In the genomic region with DNA sequence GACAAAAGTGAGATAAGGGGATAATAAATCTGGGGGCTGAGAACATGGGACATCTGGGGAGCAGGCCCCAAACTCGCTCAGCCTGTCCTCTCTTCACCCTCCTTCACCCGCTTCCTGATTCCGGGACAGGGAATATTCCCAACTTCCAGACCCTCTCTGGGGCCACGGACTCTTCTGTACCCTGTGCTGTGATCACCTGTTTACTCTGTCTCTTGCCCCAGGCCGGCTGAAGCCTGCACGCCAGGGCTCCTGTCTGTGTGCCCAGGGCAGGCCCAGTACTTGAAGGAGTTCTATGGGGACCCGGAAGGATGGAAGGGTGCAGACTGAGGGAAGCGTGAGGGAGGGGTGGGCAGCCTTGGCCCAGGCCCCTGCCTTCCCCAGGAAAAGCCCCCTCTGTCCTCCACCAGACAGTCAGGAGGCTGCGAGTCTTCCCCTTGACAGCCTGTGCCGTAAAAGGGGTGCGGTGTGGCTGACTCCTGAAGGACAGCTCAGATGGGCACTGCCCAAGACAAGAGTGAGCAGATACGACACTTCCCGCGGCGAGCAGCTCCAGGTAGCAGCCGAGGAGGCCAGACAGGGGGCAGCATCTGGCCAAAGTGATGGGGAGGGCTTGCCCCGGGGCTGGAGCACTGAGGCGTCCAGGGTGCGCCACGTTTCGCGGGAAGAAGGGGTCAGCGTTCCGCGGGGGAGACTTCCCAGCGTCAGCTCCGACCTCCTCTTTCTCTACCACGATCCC, we compare ENCODE assay signal across 8 cellular contexts. TPM values are rescaled to one million over a fixed set of nuclear protein-coding genes. Genes with fewer than 3 reads are reported as not detected.
DNase-seq lines count a peak whose midpoint lies in the region; ATAC-seq and TF ChIP-seq lines count a peak whose summit lies in the region.

No MANE protein-coding gene starts in this region.

- peaks cover 12% of the 10 kb centered on the region; the same call in 1 of the 2 replicates for H3K9me1 ChIP-seq in IMR-90 (ENCODE audit: insufficient read depth, low read length)

- peak overlapping the region; percentile 69 for H3K9ac ChIP-seq in IMR-90 (ENCODE audit: low read depth, low read length)

- no peak overlapping the region for H2BK15ac ChIP-seq in IMR-90 (ENCODE audit: low read depth, low read length)

- H3K4me3 Mint-ChIP-seq in activated T-helper 17 cell treated with anti-CD3 and anti-CD28 coated beads, Interleukin-2, amount 50 U/mL, for 72 hours, result peak overlapping the region; percentile 91

- CTCF ChIA-PET in AG04450 (lab: Charles Lee) (interaction anchor here (1.1 to 1.2 kb wide), 2 partner anchors 15 to 73 kb away, joined by 4 to 5 read pairs; no protein-coding TSS in a partner anchor), IMR-90 (lab: Yijun Ruan, JAX) (interaction anchor here (0.5 kb wide), 1 partner anchor 25 kb away, joined by 3 read pairs; no protein-coding TSS in a partner anchor)

- H2BK5ac ChIP-seq in IMR-90 (ENCODE audit: low read depth, low read length, poor library complexity, severe bottlenecking), result peak overlapping the region; percentile 69

- H3K9me3 ChIP-seq in AG04450 (ENCODE audit: control insufficient read depth, insufficient read depth, low read length), result no peaks in the 10 kb centered on the region; the same call in 1 of the 2 replicates
- H3K9me3 ChIP-seq in IMR-90 (ENCODE audit: control insufficient read depth, insufficient read depth, low read length), result no peaks in the 10 kb centered on the region
- H3K9me3 ChIP-seq in right atrium auricular region, result no peaks in the 10 kb centered on the region

- in situ Hi-C loops in GM13976 (cut with MboI; ENCODE audit: low sequenced_read_pairs, unreplicated experiment) (no loop called here), IMR-90 (cut with MboI; ENCODE audit: low sequenced_read_pairs) (loop anchor here (10.0 kb wide), 1 partner anchor 153 kb away; no protein-coding TSS in a partner anchor)

- 0 out of 2 replicates have a peak, but pooled peaks have one; percentile 1 for ATAC-seq in IMR-90 (ENCODE audit: low read depth)
- ATAC-seq in activated T-helper 17 cell treated with anti-CD3 and anti-CD28 coated beads, Interleukin-2, amount 50 U/mL, for 72 hours (replicated peaks), result peak; percentile 1

- TF ChIP-seq RAD21 in IMR-90 (IDR thresholded peaks at IDR 0.05; ENCODE audit: low read length), result no peak

- H2AK9ac ChIP-seq in IMR-90 (replicated peaks; ENCODE audit: low read depth, low read length, poor library complexity), result peak overlapping the region; percentile 97

- H3K14ac ChIP-seq in IMR-90 (replicated peaks; ENCODE audit: low read depth, low read length), result peak overlapping the region; percentile 97

- H2AK5ac ChIP-seq in IMR-90 (ENCODE audit: low read depth, low read length), result peak overlapping the region; percentile 61

- no peaks in the 10 kb centered on the region for H3K9me3 Mint-ChIP-seq in activated T-helper 17 cell treated with anti-CD3 and anti-CD28 coated beads, Interleukin-2, amount 50 U/mL, for 72 hours

- peaks cover 36 to 43% of the 10 kb centered on the region in 2 experiments for H3K79me1 ChIP-seq in IMR-90 (ENCODE audit: low read depth in 1 of 2, low read length in 2 of 2)

- peak overlapping the region; percentile 78 for H3K27ac Mint-ChIP-seq in activated T-helper 17 cell treated with anti-CD3 and anti-CD28 coated beads, Interleukin-2, amount 50 U/mL, for 72 hours

- TF ChIP-seq POLR2A in IMR-90 (IDR thresholded peaks at IDR 0.05; ENCODE audit: low read depth, low read length), result no peak

- peaks cover 28% of the 10 kb centered on the region for H3K36me3 Mint-ChIP-seq in activated T-helper 17 cell treated with anti-CD3 and anti-CD28 coated beads, Interleukin-2, amount 50 U/mL, for 72 hours (ENCODE audit: low read depth)

- no peak overlapping the region for H3K18ac ChIP-seq in IMR-90 (ENCODE audit: low read depth, low read length)

- H3K27ac ChIP-seq in AG04450 (ENCODE audit: low read depth, low read length) (no peak overlapping the region), IMR-90 (ENCODE audit: insufficient read depth, low read length) (peak overlapping the region; percentile 37; the same call in 1 of the 2 replicates), right atrium auricular region (peak overlapping the region; percentile 71 to 77)

- H3K27me3 ChIP-seq in AG04450 (ENCODE audit: control insufficient read depth, insufficient read depth, low read length) (no peaks in the 10 kb centered on the region), IMR-90 (ENCODE audit: control insufficient read depth, insufficient read depth, low read length) (no peaks in the 10 kb centered on the region), right atrium auricular region (no peaks in the 10 kb centered on the region)

- H3K27me3 Mint-ChIP-seq in activated T-helper 17 cell treated with anti-CD3 and anti-CD28 coated beads, Interleukin-2, amount 50 U/mL, for 72 hours, result no peaks in the 10 kb centered on the region

- peak overlapping the region; percentile 86 for H3K4ac ChIP-seq in IMR-90 (ENCODE audit: low read depth, low read length)

- no peak overlapping the region for H2BK20ac ChIP-seq in IMR-90 (ENCODE audit: low read depth, low read length)

- H2BK120ac ChIP-seq in IMR-90 (ENCODE audit: low read depth, low read length), result peak overlapping the region; percentile 52; the same call in 1 of the 2 replicates

- dilution Hi-C loops in IMR-90 (cut with HindIII; ENCODE audit: low sequenced_read_pairs, unreplicated experiment), result no loop called here

- DNase-seq in AG04450 (ENCODE audit: low read depth, low spot score) (no peak), GM13976 (ENCODE audit: low spot score) (peak; percentile 76), IMR-90 (no peak), right atrium auricular region (ENCODE audit: low spot score) (no peak), renal cortical epithelial cell (ENCODE audit: low read depth) (peak; percentile 13), medulla oblongata (ENCODE audit: extremely low spot score) (no peak), NCI-H128 (lab: John Stamatoyannopoulos, UW; ENCODE audit: unreplicated experiment) (no peak)

- TF ChIP-seq CTCF in AG04450 (IDR thresholded peaks at IDR 0.05; ENCODE audit: low read depth, low read length), result peak; percentile 42
- peak; percentile 57 for TF ChIP-seq CTCF in GM13976 (IDR thresholded peaks at IDR 0.05; ENCODE audit: borderline replicate concordance, control extremely low read depth, extremely low read depth, insufficient read depth, missing control alignments)
- 0 out of 2 replicates have a peak, but pooled peaks have one; percentile 14 for TF ChIP-seq CTCF in IMR-90 (conservative IDR thresholded peaks at IDR 0.05; ENCODE audit: low read depth, low read length)
- TF ChIP-seq CTCF in right atrium auricular region (IDR thresholded peaks at IDR 0.05), result peak in 1 of 2 donors; percentile 52

- 0 out of 2 replicates have a peak, but pooled peaks cover 3% of the 10 kb centered on the region for H4K20me1 ChIP-seq in IMR-90 (ENCODE audit: insufficient read depth, low read length)

- peak overlapping the region; percentile 89 for H4K91ac ChIP-seq in IMR-90 (ENCODE audit: insufficient read depth, low read depth, low read length)

- 15% methylated on average over 8 of the region's 28 CpGs; no CpG with 5 or more reads in 1 of the 2 experiments for WGBS in IMR-90 (ENCODE audit: extremely low coverage in 2 of 2, insufficient read length in 1 of 2), 2 experiments

- H3K4me1 ChIP-seq in IMR-90 (ENCODE audit: control insufficient read depth, insufficient read depth, low read length) (peaks cover 4% of the 10 kb centered on the region), right atrium auricular region (peaks cover 0 to 11% of the 10 kb centered on the region in 2 donors)

- peaks cover 12% of the 10 kb centered on the region for H3K4me1 Mint-ChIP-seq in activated T-helper 17 cell treated with anti-CD3 and anti-CD28 coated beads, Interleukin-2, amount 50 U/mL, for 72 hours

- peak overlapping the region; percentile 80 for H3K4me2 ChIP-seq in IMR-90 (ENCODE audit: low read depth, low read length)

- peak overlapping the region; percentile 100 for H2AFZ ChIP-seq in IMR-90 (replicated peaks; ENCODE audit: low read length, poor library complexity)

- no peak overlapping the region for H4K5ac ChIP-seq in IMR-90 (ENCODE audit: low read depth, low read length)

- POLR2A ChIA-PET in AG04450 (lab: Yijun Ruan, JAX), result interaction anchor here (0.6 to 1.1 kb wide), 2 partner anchors 12 to 176 kb away, joined by 6 to 7 read pairs; a partner anchor contains a TSS
- POLR2A ChIA-PET in IMR-90 (lab: Charles Lee; ENCODE audit: unreplicated experiment), result no interaction called here

- peaks cover 5% of the 10 kb centered on the region for H3K36me3 ChIP-seq in IMR-90 (ENCODE audit: control insufficient read depth, insufficient read depth, low read length)
- peaks cover 5% of the 10 kb centered on the region for H3K36me3 ChIP-seq in right atrium auricular region

- peak overlapping the region; percentile 17; the same call in 1 of the 2 replicates for H3K56ac ChIP-seq in IMR-90 (ENCODE audit: extremely low read depth, insufficient read depth, low read length)

- no TSS peak for BruUV-seq in IMR-90 (replicated peaks; lab: Mats Ljungman, UMichigan)

- H3K23ac ChIP-seq in IMR-90 (ENCODE audit: low read depth, low read length), result peak overlapping the region; percentile 87; the same call in 1 of the 2 replicates

- H4K8ac ChIP-seq in IMR-90 (ENCODE audit: low read depth in 2 of 2, low read length in 2 of 2), result peak overlapping the region; percentile 79 to 93

- peak overlapping the region; percentile 78 for H3K4me3 ChIP-seq in AG04450 (ENCODE audit: low read depth, low read length)
- H3K4me3 ChIP-seq in IMR-90 (ENCODE audit: insufficient read depth, low read depth, low read length), result peak overlapping the region; percentile 89
- H3K4me3 ChIP-seq in right atrium auricular region, result peak overlapping the region; percentile 67 to 75

- intact Hi-C loops in IMR-90 (cut with micrococcal nuclease), result loop anchor here (2.0 kb wide), 1 partner anchor 159 kb away; a partner anchor contains a TSS

RNA-seq across cellular contexts. Expression of a gene that starts 1.0 kb away (rescaled TPM):
- polyA plus RNA-seq in AG04450 (2011; rRNA removed) (2.3 and 2.5 TPM in 2 replicates), IMR-90 (2012; rRNA removed) (7.8 and 8.2 TPM in 2 replicates)
- polyA minus RNA-seq in AG04450 (2011; rRNA and poly(A)+ RNA removed), result 10.2 and 11.3 TPM in 2 replicates
- total RNA-seq in IMR-90 (2012; rRNA removed) (19.2 and 20.1 TPM in 2 replicates), right atrium auricular region (1 to 10 TPM; 1.4 to 1.7 TPM), renal cortical epithelial cell (3.7 and 14.9 TPM in 2 replicates)
- 5.4 and 6.1 TPM in 2 replicates for polyA plus RNA-seq in IMR-90 (2012; cell fraction: cytosol; rRNA removed)
- polyA plus RNA-seq in IMR-90 (2012; cell fraction: nucleus; rRNA removed; ENCODE audit: low replicate concordance), result 7.7 and 18.3 TPM in 2 replicates
- total RNA-seq in activated T-helper 17 cell treated with anti-CD3 and anti-CD28 coated beads, Interleukin-2, amount 50 U/mL, for 72 hours, result 10 to 100 TPM; 59.6 to 64.5 TPM

RNA-seq across cellular contexts. Expression of a gene that starts 31.7 kb away (rescaled TPM):
- polyA plus RNA-seq in AG04450 (2011; rRNA removed), result 1.8 TPM in 2 replicates
- polyA minus RNA-seq in AG04450 (2011; rRNA and poly(A)+ RNA removed), result 1.8 and 2.1 TPM in 2 replicates
- 3.6 TPM in 2 replicates for total RNA-seq in IMR-90 (2012; rRNA removed)
- polyA plus RNA-seq in IMR-90 (2012; rRNA removed), result 7.3 and 10.8 TPM in 2 replicates
- 5.2 and 6.1 TPM in 2 replicates for polyA plus RNA-seq in IMR-90 (2012; cell fraction: cytosol; rRNA removed)
- 17.1 and 61.0 TPM in 2 replicates for polyA plus RNA-seq in IMR-90 (2012; cell fraction: nucleus; rRNA removed; ENCODE audit: low replicate concordance)
- total RNA-seq in activated T-helper 17 cell treated with anti-CD3 and anti-CD28 coated beads, Interleukin-2, amount 50 U/mL, for 72 hours, result 10 to 100 TPM; 14.8 to 19.7 TPM
- total RNA-seq in right atrium auricular region, result 1 to 10 TPM in 1 of 2 donors, under 1 TPM in 1; 0.63 to 4.1 TPM
- 2.3 and 6.3 TPM in 2 replicates for total RNA-seq in renal cortical epithelial cell

RNA-seq across cellular contexts. Expression of a gene that starts 42.9 kb away (rescaled TPM):
- polyA plus RNA-seq in AG04450 (2011; rRNA removed) (0.31 and 0.38 TPM in 2 replicates), IMR-90 (2012; rRNA removed) (0.38 and 0.72 TPM in 2 replicates)
- 0.28 and 0.30 TPM in 2 replicates for polyA minus RNA-seq in AG04450 (2011; rRNA and poly(A)+ RNA removed)
- total RNA-seq in IMR-90 (2012; rRNA removed) (0.18 and 0.28 TPM in 2 replicates), right atrium auricular region (under 1 TPM; 0.22 to 0.51 TPM), renal cortical epithelial cell (1.2 TPM in 1 of 2 replicates, not detected in the other)
- polyA plus RNA-seq in IMR-90 (2012; cell fraction: cytosol; rRNA removed), result 0.44 and 0.96 TPM in 2 replicates
- 0.72 and 2.1 TPM in 2 replicates for polyA plus RNA-seq in IMR-90 (2012; cell fraction: nucleus; rRNA removed; ENCODE audit: low replicate concordance)
- total RNA-seq in activated T-helper 17 cell treated with anti-CD3 and anti-CD28 coated beads, Interleukin-2, amount 50 U/mL, for 72 hours, result under 1 TPM in 1 of 2 donors, not detected in 1; 0.21 TPM

RNA-seq across cellular contexts. Expression of a gene that starts 46.7 kb away (rescaled TPM):
- polyA plus RNA-seq in AG04450 (2011; rRNA removed), result 6.0 and 6.4 TPM in 2 replicates
- polyA minus RNA-seq in AG04450 (2011; rRNA and poly(A)+ RNA removed), result 12.0 and 13.2 TPM in 2 replicates
- 7.5 and 8.6 TPM in 2 replicates for total RNA-seq in IMR-90 (2012; rRNA removed)
- 13.4 and 16.2 TPM in 2 replicates for polyA plus RNA-seq in IMR-90 (2012; rRNA removed)
- 6.5 and 11.7 TPM in 2 replicates for polyA plus RNA-seq in IMR-90 (2012; cell fraction: cytosol; rRNA removed)
- 28.4 and 53.0 TPM in 2 replicates for polyA plus RNA-seq in IMR-90 (2012; cell fraction: nucleus; rRNA removed; ENCODE audit: low replicate concordance)
- total RNA-seq in activated T-helper 17 cell treated with anti-CD3 and anti-CD28 coated beads, Interleukin-2, amount 50 U/mL, for 72 hours, result 10 to 100 TPM; 10.8 to 16.1 TPM
- 10 to 100 TPM in 1 of 2 donors, 1 to 10 TPM in 1; 9.6 to 10.5 TPM for total RNA-seq in right atrium auricular region
- 6.3 and 18.3 TPM in 2 replicates for total RNA-seq in renal cortical epithelial cell

Comparison
In these comparisons a context has a peak if more than half of its experiments do, and no peak if none do; other contexts are left out.
1. DNase-seq: peak in GM13976 (single experiment) and renal cortical epithelial cell (single experiment); none in AG04450 (single experiment), IMR-90 (single experiment), right atrium auricular region (single experiment), medulla oblongata (single experiment) and NCI-H128 (single experiment).
2. Peak in every context shown above with its lines, with median percentiles within 50 percentile points of each other: H3K4me3 ChIP-seq.